In genomic region chr5:77645158-77645994, GRCh38 we compare ENCODE assay signal across 8 cellular contexts. TPM values are rescaled to one million over a fixed set of nuclear protein-coding genes. Genes with fewer than 3 reads are reported as not detected.
DNase-seq lines count a peak whose midpoint lies in the region; ATAC-seq and TF ChIP-seq lines count a peak whose summit lies in the region.

No MANE protein-coding gene starts in this region.

- DNase-seq in ACHN, result peak; percentile 28
- DNase-seq in NCI-H2196 (lab: John Stamatoyannopoulos, UW; ENCODE audit: unreplicated experiment), result peak; percentile 74
- DNase-seq in activated naive CD4-positive, alpha-beta T cell treated with anti-CD3 and anti-CD28 coated beads, Interleukin-2, amount 50 U/mL, for 72 hours (ENCODE audit: low spot score in 2 of 2), result peak in 1 of 2 donors; percentile 66
- DNase-seq in immature natural killer cell, result peak; percentile 30 to 43 (median 42)
- peak; percentile 62 for DNase-seq in stimulated activated naive CD8-positive, alpha-beta T cell treated with anti-CD3 and anti-CD28 coated beads, Interleukin-15, Interleukin-2, amounts not matched to agents 100 U/mL and 50 U/mL, for 24 hours

- H3K9me3 Mint-ChIP-seq in activated naive CD4-positive, alpha-beta T cell treated with anti-CD3 and anti-CD28 coated beads, Interleukin-2, amount 50 U/mL, for 72 hours, result no peaks in the 10 kb centered on the region
- peaks cover 0 to 3% (median 0%) of the 10 kb centered on the region in 6 donors for H3K9me3 Mint-ChIP-seq in immature natural killer cell

- peak; percentile 60 for TF ChIP-seq CTCF in GM12873 (IDR thresholded peaks at IDR 0.05; ENCODE audit: insufficient read depth, low read depth, low read length, missing control alignments)

- peak; percentile 64 to 92 for ATAC-seq in activated naive CD4-positive, alpha-beta T cell treated with anti-CD3 and anti-CD28 coated beads, Interleukin-2, amount 50 U/mL, for 72 hours
- ATAC-seq in stimulated activated naive CD8-positive, alpha-beta T cell treated with anti-CD3 and anti-CD28 coated beads, Interleukin-15, Interleukin-2, amounts not matched to agents 100 U/mL and 50 U/mL, for 24 hours, result peak; percentile 68
- no peak for ATAC-seq in GM21576 (IDR thresholded peaks at IDR 0.05; ENCODE audit: unreplicated experiment)
- ATAC-seq in GM18909 (IDR thresholded peaks at IDR 0.05; ENCODE audit: poor library complexity, unreplicated experiment), result no peak

- in situ Hi-C loops in ACHN (cut with HindIII; ENCODE audit: low pct_ligation_motif_present, low pct_unique_long_range_greater_than_20kb, low sequenced_read_pairs), result no loop called here

- peaks cover 37 to 53% (median 42%) of the 10 kb centered on the region in 3 donors for H3K27me3 Mint-ChIP-seq in immature natural killer cell (ENCODE audit: low read depth in 3 of 3)

- no peak overlapping the region for H3K27ac Mint-ChIP-seq in activated naive CD4-positive, alpha-beta T cell treated with anti-CD3 and anti-CD28 coated beads, Interleukin-2, amount 50 U/mL, for 72 hours
- no peak overlapping the region for H3K27ac Mint-ChIP-seq in immature natural killer cell

- H3K4me1 Mint-ChIP-seq in immature natural killer cell, result peaks cover 15 to 33% of the 10 kb centered on the region in 2 donors

- H3K4me3 Mint-ChIP-seq in immature natural killer cell, result peak overlapping the region; percentile 66 to 82 (median 70)

- H3K36me3 Mint-ChIP-seq in activated naive CD4-positive, alpha-beta T cell treated with anti-CD3 and anti-CD28 coated beads, Interleukin-2, amount 50 U/mL, for 72 hours, result peaks cover 6 to 37% of the 10 kb centered on the region in 2 donors
- no peaks in the 10 kb centered on the region for H3K36me3 Mint-ChIP-seq in immature natural killer cell

RNA-seq across cellular contexts. Expression of gene OTP, which starts 6.9 kb away (rescaled TPM):
- not detected for total RNA-seq in activated naive CD4-positive, alpha-beta T cell treated with anti-CD3 and anti-CD28 coated beads, Interleukin-2, amount 50 U/mL, for 72 hours
- not detected for polyA plus RNA-seq in immature natural killer cell

Comparison
In these comparisons a context has a peak if more than half of its experiments do, and no peak if none do; other contexts are left out.
1. ATAC-seq: peak in activated naive CD4-positive, alpha-beta T cell treated with anti-CD3 and anti-CD28 coated beads, Interleukin-2, amount 50 U/mL, for 72 hours (2 of 2) and stimulated activated naive CD8-positive, alpha-beta T cell treated with anti-CD3 and anti-CD28 coated beads, Interleukin-15, Interleukin-2, amounts not matched to agents 100 U/mL and 50 U/mL, for 24 hours (single experiment); none in GM21576 (single experiment) and GM18909 (single experiment).